Comparison of ENCODE assay signal across 9 cellular contexts in the genomic region with DNA sequence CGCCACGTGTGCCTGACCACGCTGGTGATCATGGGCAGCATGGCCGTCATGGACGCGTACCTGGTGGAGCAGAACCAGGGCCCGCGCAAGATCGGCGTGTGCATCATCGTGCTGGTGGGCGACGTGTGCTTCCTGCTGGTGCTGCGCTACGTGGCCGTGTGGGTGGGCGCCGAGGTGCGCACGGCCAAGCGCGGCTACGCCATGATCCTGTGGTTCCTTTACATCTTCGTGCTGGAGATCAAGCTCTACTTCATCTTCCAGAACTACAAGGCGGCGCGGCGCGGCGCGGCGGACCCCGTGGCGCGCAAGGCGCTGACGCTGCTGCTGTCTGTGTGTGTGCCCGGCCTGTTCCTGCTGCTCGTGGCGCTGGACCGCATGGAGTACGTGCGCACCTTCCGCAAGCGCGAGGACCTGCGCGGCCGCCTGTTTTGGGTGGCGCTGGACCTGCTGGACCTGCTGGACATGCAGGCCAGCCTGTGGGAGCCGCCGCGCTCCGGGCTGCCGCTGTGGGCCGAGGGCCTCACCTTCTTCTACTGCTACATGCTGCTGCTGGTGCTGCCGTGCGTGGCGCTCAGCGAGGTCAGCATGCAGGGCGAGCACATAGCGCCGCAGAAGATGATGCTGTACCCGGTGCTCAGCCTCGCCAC. TPM values are rescaled to one million over a fixed set of nuclear protein-coding genes. Genes with fewer than 3 reads are reported as not detected.
DNase-seq lines count a peak whose midpoint lies in the region; ATAC-seq, FAIRE-seq and TF ChIP-seq lines count a peak whose summit lies in the region.
"Had no signal": no experiment of that assay in that cellular context is flagged by ENCODE, and none has a peak within 500 bp of the region (broad histone marks: within the 10 kb centered on the region; RNA-seq: fewer than 3 reads in every experiment).

No MANE protein-coding gene starts in this region.

- H2AFZ ChIP-seq in GM23338 = no peak overlapping the region; the same call in 1 of the 2 replicates

- no peak overlapping the region for H3K27ac Mint-ChIP-seq in GM23338

- peak overlapping the region; percentile 34; the same call in 1 of the 3 replicates for H3K4me3 Mint-ChIP-seq in GM23338
- peak overlapping the region; percentile 81 for H3K4me3 Mint-ChIP-seq in activated T-cell treated with anti-CD3 and anti-CD28 coated beads, Interleukin-2, amount 50 U/mL, for 4 hours

- no peaks in the 10 kb centered on the region for H3K4me1 ChIP-seq in GM23338 (ENCODE audit: insufficient read depth)

- no peak for TF ChIP-seq CTCF in GM23338 (conservative IDR thresholded peaks at IDR 0.05; ENCODE audit: low read depth in 2 of 2)

- no peaks in the 10 kb centered on the region for H3F3A ChIP-seq in GM23338 (replicated peaks; ENCODE audit: low read depth)

- H4K20me1 ChIP-seq in GM23338 (replicated peaks; ENCODE audit: insufficient read depth) = no peaks in the 10 kb centered on the region

- H3K4me2 ChIP-seq in GM23338 = no peak overlapping the region

- H3K36me3 Mint-ChIP-seq in GM23338 (ENCODE audit: low read depth) = peaks cover 6% of the 10 kb centered on the region; the same call in 2 of the 3 replicates
- H3K36me3 Mint-ChIP-seq in activated T-cell treated with anti-CD3 and anti-CD28 coated beads, Interleukin-2, amount 50 U/mL, for 4 hours (ENCODE audit: insufficient read depth) = no peaks in the 10 kb centered on the region

- no peak overlapping the region for H3K4me3 ChIP-seq in GM23338

- H3K36me3 ChIP-seq in GM23338 (ENCODE audit: insufficient read depth) = no peaks in the 10 kb centered on the region
- H3K36me3 ChIP-seq: MG63 had no signal

- no peak for ATAC-seq in GM23338
- ATAC-seq in activated T-cell treated with anti-CD3 and anti-CD28 coated beads, Interleukin-2, amount 50 U/mL, for 4 hours = peak; percentile 69 to 70
- no peak for ATAC-seq in GM19397 (IDR thresholded peaks at IDR 0.05; ENCODE audit: unreplicated experiment)
- ATAC-seq in GM19452 (IDR thresholded peaks at IDR 0.05; ENCODE audit: unreplicated experiment) = no peak

- H3K79me2 ChIP-seq in GM23338 (replicated peaks; ENCODE audit: insufficient read depth) = no peaks in the 10 kb centered on the region

- no peak for FAIRE-seq in GM19239 (lab: Jason Lieb, UNC)

- peaks cover 17% of the 10 kb centered on the region for H3K9me3 Mint-ChIP-seq in GM23338
- no peaks in the 10 kb centered on the region for H3K9me3 Mint-ChIP-seq in activated T-cell treated with anti-CD3 and anti-CD28 coated beads, Interleukin-2, amount 50 U/mL, for 4 hours

- H3K4me1 Mint-ChIP-seq in GM23338 = peaks cover 3% of the 10 kb centered on the region; the same call in 1 of the 3 replicates
- peaks cover 22% of the 10 kb centered on the region for H3K4me1 Mint-ChIP-seq in activated T-cell treated with anti-CD3 and anti-CD28 coated beads, Interleukin-2, amount 50 U/mL, for 4 hours (ENCODE audit: low read depth)

- DNase-seq in GM23338 (ENCODE audit: low spot score) = no peak
- DNase-seq in activated T-cell treated with anti-CD3 and anti-CD28 coated beads, Interleukin-2, amount 50 U/mL, for 4 hours = peak; percentile 53
- peak; percentile 56 for DNase-seq in left kidney (ENCODE audit: low read depth, low spot score)
- DNase-seq in stimulated activated CD8-positive, alpha-beta memory T cell treated with anti-CD3 and anti-CD28 coated beads, Interleukin-15, amount 100 ng/mL, for 4 hours (ENCODE audit: low read depth in 2 of 2) = peak; percentile 52 to 55
- no peak for DNase-seq in GM19239 (ENCODE audit: insufficient read length, low spot score)
- DNase-seq in DMS53 treated with DMSO at 0.1 percent for 48 hours (lab: John Stamatoyannopoulos, UW; ENCODE audit: unreplicated experiment) = no peak

- H3K27me3 Mint-ChIP-seq in GM23338 (ENCODE audit: insufficient read depth, low read depth, poor library complexity) = peaks cover 34% of the 10 kb centered on the region
- peaks cover 3% of the 10 kb centered on the region for H3K27me3 Mint-ChIP-seq in activated T-cell treated with anti-CD3 and anti-CD28 coated beads, Interleukin-2, amount 50 U/mL, for 4 hours (ENCODE audit: low read depth)

- H3K9me2 ChIP-seq in GM23338 (ENCODE audit: insufficient read depth) = no peaks in the 10 kb centered on the region

- no peak overlapping the region for H3K27ac ChIP-seq in GM23338 (ENCODE audit: low read depth)

- peaks cover 41% of the 10 kb centered on the region for H3K27me3 ChIP-seq in GM23338 (ENCODE audit: insufficient read depth)
- H3K27me3 ChIP-seq: MG63 had no signal

TF ChIP-seq in GM23338, 12 proteins besides CTCF, POLR2A, EP300 and RAD21 (continues in another document):
- TF ChIP-seq EZH2phosphoT487 (IDR thresholded peaks at IDR 0.05; ENCODE audit: unreplicated experiment) (no peak), ZNF114 (CRISPR knock-in tag; IDR thresholded peaks at IDR 0.05) (no peak), POLR2AphosphoS5 (IDR thresholded peaks at IDR 0.05; ENCODE audit: low read depth) (no peak), ZNF331 (CRISPR knock-in tag; IDR thresholded peaks at IDR 0.05; ENCODE audit: low read depth) (no peak), ZNF462 (CRISPR knock-in tag; IDR thresholded peaks at IDR 0.05) (no peak)

RNA-seq across cellular contexts. Expression of gene TMEM121, which starts 2.6 kb away (rescaled TPM):
- total RNA-seq in GM23338 (2014; rRNA removed; shearing (Covaris generic)) = 0.93 and 1.3 TPM in 2 replicates
- 0.13 and 0.42 TPM in 2 replicates for polyA plus RNA-seq in GM23338 (2016; fragmentation: Nextera tagmentation; extraction: Ambion mirVana)
- 10 to 100 TPM; 14.4 to 24.6 (median 19.5) TPM for total RNA-seq in activated T-cell treated with anti-CD3 and anti-CD28 coated beads, Interleukin-2, amount 50 U/mL, for 4 hours

RNA-seq across cellular contexts. Expression of gene TEDC1, which starts 37.9 kb away (rescaled TPM):
- 3.9 and 16.3 TPM in 2 replicates for total RNA-seq in GM23338 (2014; rRNA removed; shearing (Covaris generic))
- 4.1 and 5.9 TPM in 2 replicates for polyA plus RNA-seq in GM23338 (2016; fragmentation: Nextera tagmentation; extraction: Ambion mirVana)
- total RNA-seq in activated T-cell treated with anti-CD3 and anti-CD28 coated beads, Interleukin-2, amount 50 U/mL, for 4 hours = 10 to 100 TPM; 53.7 to 58.7 (median 57.8) TPM

RNA-seq across cellular contexts. Expression of gene CRIP1, which starts 42.3 kb away (rescaled TPM):
- 0.80 and 7.7 TPM in 2 replicates for total RNA-seq in GM23338 (2014; rRNA removed; shearing (Covaris generic))
- 8.4 and 13.2 TPM in 2 replicates for polyA plus RNA-seq in GM23338 (2016; fragmentation: Nextera tagmentation; extraction: Ambion mirVana)
- total RNA-seq in activated T-cell treated with anti-CD3 and anti-CD28 coated beads, Interleukin-2, amount 50 U/mL, for 4 hours = 10 to 100 TPM; 24.9 to 43.9 (median 33.5) TPM

RNA-seq across cellular contexts. Expression of gene CRIP2, which starts 54.4 kb away (rescaled TPM):
- total RNA-seq in GM23338 (2014; rRNA removed; shearing (Covaris generic)) = 3.4 and 5.0 TPM in 2 replicates
- polyA plus RNA-seq in GM23338 (2016; fragmentation: Nextera tagmentation; extraction: Ambion mirVana) = 9.6 and 12.3 TPM in 2 replicates
- 1 to 10 TPM in 1 of 3 donors, under 1 TPM in 2; 0.90 to 1.4 (median 0.91) TPM for total RNA-seq in activated T-cell treated with anti-CD3 and anti-CD28 coated beads, Interleukin-2, amount 50 U/mL, for 4 hours

Comparison
In these comparisons a context has a peak if more than half of its experiments do, and no peak if none do; other contexts are left out.
1. ATAC-seq: peak in activated T-cell treated with anti-CD3 and anti-CD28 coated beads, Interleukin-2, amount 50 U/mL, for 4 hours (2 of 2); none in GM23338 (single experiment), GM19397 (single experiment) and GM19452 (single experiment).
2. DNase-seq: peak in activated T-cell treated with anti-CD3 and anti-CD28 coated beads, Interleukin-2, amount 50 U/mL, for 4 hours (single experiment), left kidney (single experiment) and stimulated activated CD8-positive, alpha-beta memory T cell treated with anti-CD3 and anti-CD28 coated beads, Interleukin-15, amount 100 ng/mL, for 4 hours (2 of 2); none in GM23338 (single experiment), GM19239 (single experiment) and DMS53 treated with DMSO at 0.1 percent for 48 hours (single experiment).